Comparison of ENCODE assay signal across 10 cellular contexts in the genomic region with DNA sequence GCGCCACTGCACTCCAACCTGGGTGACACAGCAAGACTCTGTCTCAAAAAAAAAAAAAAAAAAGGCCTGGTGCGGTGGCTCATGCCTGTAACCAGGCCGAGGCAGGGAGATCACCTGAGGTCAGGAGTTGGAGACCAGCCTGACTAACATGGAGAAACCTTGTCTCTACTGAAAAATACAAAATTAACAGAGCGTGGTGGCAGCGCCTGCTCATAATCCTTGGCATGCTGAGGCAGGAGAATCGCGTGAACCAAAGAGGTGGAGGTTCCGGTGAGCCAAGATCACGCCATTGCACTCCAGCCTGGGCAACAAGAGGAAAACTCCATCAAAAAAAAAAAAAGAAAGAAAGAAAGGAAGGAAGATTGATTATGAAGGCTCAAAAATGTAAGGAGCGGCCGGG. TPM values are rescaled to one million over a fixed set of nuclear protein-coding genes. Genes with fewer than 3 reads are reported as not detected.
DNase-seq lines count a peak whose midpoint lies in the region; ATAC-seq and TF ChIP-seq lines count a peak whose summit lies in the region.
"Not testable (repeated sequence)": the region's sequence is repeated elsewhere in the genome, so short reads cannot be mapped to it uniquely, and the experiment has no call there.
"Had no signal": no experiment of that assay in that cellular context is flagged by ENCODE, and none has a peak within 500 bp of the region (broad histone marks: within the 10 kb centered on the region; RNA-seq: fewer than 3 reads in every experiment).

No MANE protein-coding gene starts in this region.

- H3K4me1 Mint-ChIP-seq in MCF 10A (ENCODE audit: insufficient read depth, unreplicated experiment): not testable (repeated sequence)

- H3K27me3 Mint-ChIP-seq in MCF 10A (ENCODE audit: insufficient read depth, unreplicated experiment): peaks cover 11% of the 10 kb centered on the region

- peak overlapping the region; percentile 76 for H3K27ac ChIP-seq in RWPE1
- H3K27ac ChIP-seq in foreskin keratinocyte: peak overlapping the region; percentile 75

- ATAC-seq in esophagus mucosa: peak; percentile 72
- ATAC-seq in foreskin keratinocyte: peak; percentile 22

- H3K9me3 Mint-ChIP-seq in MCF 10A (ENCODE audit: unreplicated experiment): not testable (repeated sequence)

- not testable (repeated sequence) for TF ChIP-seq CTCF in RWPE1 (conservative IDR thresholded peaks at IDR 0.05; ENCODE audit: low read depth); MCF 10A (IDR thresholded peaks at IDR 0.05; ENCODE audit: unreplicated experiment); foreskin keratinocyte (conservative IDR thresholded peaks at IDR 0.05)

- H3K4me3 Mint-ChIP-seq in MCF 10A (ENCODE audit: unreplicated experiment): not testable (repeated sequence)

- intact Hi-C loops in MCF 10A (cut with micrococcal nuclease); posterior vena cava (cut with DNase I): not testable (repeated sequence)

- CTCF ChIA-PET in RWPE1 (lab: Yijun Ruan, JAX): not testable (repeated sequence)
- CTCF ChIA-PET in MCF 10A (lab: Yijun Ruan, JAX): interaction anchor here (0.7 to 1.0 kb wide), 4 partner anchors 39 to 111 kb away, joined by 3 to 5 read pairs (median 4); no protein-coding TSS in a partner anchor

- not testable (repeated sequence) for H3K4me1 ChIP-seq in foreskin keratinocyte

- POLR2A ChIA-PET in RWPE1 (lab: Yijun Ruan, JAX; ENCODE audit: low non-redundant PET): not testable (repeated sequence)
- POLR2A ChIA-PET in MCF 10A (lab: Yijun Ruan, JAX): interaction anchor here (1.1 to 1.5 kb wide), 2 partner anchors 64 to 93 kb away, joined by 3 to 4 read pairs; partner anchors contain the start of gene MAML1

- not testable (repeated sequence) for H3K27me3 ChIP-seq in foreskin keratinocyte

- DNase-seq in RWPE1 (ENCODE audit: low spot score); MCF 10A (ENCODE audit: unreplicated experiment): not testable (repeated sequence)
- peak in 1 of 2 donors; percentile 72 for DNase-seq in foreskin keratinocyte
- DNase-seq in mesenteric fat pad (ENCODE audit: low spot score): peak; percentile 41
- peak; percentile 52 for DNase-seq in posterior vena cava (ENCODE audit: low spot score)

- not testable (repeated sequence) for H3K36me3 Mint-ChIP-seq in MCF 10A (ENCODE audit: insufficient read depth, unreplicated experiment)

- not testable (repeated sequence) for BruUV-seq in MCF 10A (replicated peaks; lab: Mats Ljungman, UMichigan)

- peak overlapping the region; percentile 28 for H3K27ac Mint-ChIP-seq in MCF 10A (ENCODE audit: low read depth, unreplicated experiment)

RNA-seq across cellular contexts. Expression of gene HNRNPH1, which starts 15.8 kb away (rescaled TPM):
- total RNA-seq in MCF 10A (2022) (907 and 981 TPM in 2 replicates), esophagus mucosa (268 TPM), foreskin keratinocyte (374 and 433 TPM in 2 replicates), mesenteric fat pad (429 TPM), posterior vena cava (100 to 1,000 TPM; 345 to 404 TPM)
- polyA plus RNA-seq in foreskin keratinocyte: 130 and 170 TPM in 2 replicates

RNA-seq across cellular contexts. Expression of gene CBY3, which starts 41.5 kb away (rescaled TPM):
- total RNA-seq in MCF 10A (2022): not detected in 2 replicates
- not detected for total RNA-seq in esophagus mucosa
- not detected in 2 replicates for total RNA-seq in foreskin keratinocyte
- polyA plus RNA-seq in foreskin keratinocyte: not detected in 2 replicates
- not detected for total RNA-seq in mesenteric fat pad
- not detected for total RNA-seq in posterior vena cava
- total RNA-seq: A172, Calu3 had no signal
- polyA plus RNA-seq: A549, BJ had no signal

RNA-seq across cellular contexts. Expression of gene CANX, which starts 59.5 kb away (rescaled TPM):
- 1,781 and 2,325 TPM in 2 replicates for total RNA-seq in MCF 10A (2022)
- 375 TPM for total RNA-seq in esophagus mucosa
- total RNA-seq in foreskin keratinocyte: 419 and 450 TPM in 2 replicates
- polyA plus RNA-seq in foreskin keratinocyte: 119 and 139 TPM in 2 replicates
- 649 TPM for total RNA-seq in mesenteric fat pad
- total RNA-seq in posterior vena cava: 100 to 1,000 TPM; 525 to 591 TPM
